In the genomic region with DNA sequence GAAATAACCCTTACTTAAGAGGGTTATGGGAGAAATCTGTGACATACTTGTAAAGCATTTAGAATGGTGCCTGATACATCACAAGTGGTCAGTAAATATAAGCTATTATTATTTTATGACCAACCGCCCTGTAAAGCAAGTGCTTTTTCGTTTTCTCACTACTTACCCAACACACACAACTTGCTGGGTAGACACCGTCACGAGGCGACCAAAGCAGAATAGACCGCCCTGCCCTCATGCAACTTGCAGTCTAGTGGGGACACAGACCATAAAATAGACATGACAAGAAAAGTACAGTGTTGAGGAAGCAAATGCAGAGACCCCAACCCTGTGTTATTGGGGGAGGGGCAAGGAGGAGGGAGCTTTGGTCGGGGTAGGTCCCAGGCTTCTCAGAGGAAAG, we compare ENCODE assay signal across 8 cellular contexts. TPM values are rescaled to one million over a fixed set of nuclear protein-coding genes. Genes with fewer than 3 reads are reported as not detected.
DNase-seq lines count a peak whose midpoint lies in the region; ATAC-seq and TF ChIP-seq lines count a peak whose summit lies in the region.

No MANE protein-coding gene starts in this region.

- intact Hi-C loops in right cardiac atrium (cut with DNase I), result loop anchor here in 2 of 4 donors (5.0 to 10.0 kb wide), 2 partner anchors 91 to 93 kb away; partner anchors contain the start of gene CD58 (in 1 of the 2)
- intact Hi-C loops in left cardiac atrium (cut with DNase I), result loop anchor here in 1 of 2 donors (5.0 kb wide), 1 partner anchor 41 kb away; no protein-coding TSS in a partner anchor
- intact Hi-C loops in body of pancreas (cut with DNase I), result no loop called here

- 88% methylated on average over 7 of the region's 7 CpGs for WGBS in right cardiac atrium
- WGBS in body of pancreas, 2 donors, result 91 to 92% methylated on average over 7 of the region's 7 CpGs

- POLR2A ChIA-PET in activated naive CD8-positive, alpha-beta T cell treated with anti-CD3 and anti-CD28 coated beads, Interleukin-2, amount 10 ng/mL, durations not matched to agents 7 days and 5 days (lab: Charles Lee), result no interaction called here

- no peaks in the 10 kb centered on the region for H3K36me3 ChIP-seq in body of pancreas (replicated peaks in 1 of 2; ENCODE audit: insufficient read depth in 1 of 2, low read depth in 2 of 2)

- no peak overlapping the region for H3K27ac Mint-ChIP-seq in activated naive CD8-positive, alpha-beta T cell treated with anti-CD3 and anti-CD28 coated beads, Interleukin-2, amount 10 ng/mL, durations not matched to agents 7 days and 5 days
- no peak overlapping the region for H3K27ac Mint-ChIP-seq in memory B cell

- no peak for TF ChIP-seq CTCF in body of pancreas (IDR thresholded peaks at IDR 0.05)

- H3K27ac ChIP-seq in right cardiac atrium (ENCODE audit: low read length), result no peak overlapping the region
- no peak overlapping the region for H3K27ac ChIP-seq in body of pancreas

- no peaks in the 10 kb centered on the region for H3K4me1 ChIP-seq in right cardiac atrium (ENCODE audit: control insufficient read depth, insufficient read depth, low read length)
- peaks cover 13% of the 10 kb centered on the region for H3K4me1 ChIP-seq in body of pancreas

- peak overlapping the region; percentile 56 for H3K4me3 Mint-ChIP-seq in activated naive CD8-positive, alpha-beta T cell treated with anti-CD3 and anti-CD28 coated beads, Interleukin-2, amount 10 ng/mL, durations not matched to agents 7 days and 5 days
- peak overlapping the region; percentile 68 for H3K4me3 Mint-ChIP-seq in memory B cell

- H3K27me3 Mint-ChIP-seq in activated naive CD8-positive, alpha-beta T cell treated with anti-CD3 and anti-CD28 coated beads, Interleukin-2, amount 10 ng/mL, durations not matched to agents 7 days and 5 days, result peaks cover 75% of the 10 kb centered on the region
- H3K27me3 Mint-ChIP-seq in memory B cell, result peaks cover 17% of the 10 kb centered on the region

- ATAC-seq in right cardiac atrium (no peak), left cardiac atrium (no peak), memory B cell (ENCODE audit: low read depth) (no peak), body of pancreas (no peak)
- no peak for ATAC-seq in activated naive CD8-positive, alpha-beta T cell treated with anti-CD3 and anti-CD28 coated beads, Interleukin-2, amount 10 ng/mL, durations not matched to agents 7 days and 5 days (ENCODE audit: low read depth)

- no peaks in the 10 kb centered on the region for H3K9me3 Mint-ChIP-seq in activated naive CD8-positive, alpha-beta T cell treated with anti-CD3 and anti-CD28 coated beads, Interleukin-2, amount 10 ng/mL, durations not matched to agents 7 days and 5 days
- H3K9me3 Mint-ChIP-seq in memory B cell, result no peaks in the 10 kb centered on the region

- H3K27me3 ChIP-seq in right cardiac atrium (ENCODE audit: control insufficient read depth, insufficient read depth), result no peaks in the 10 kb centered on the region
- no peaks in the 10 kb centered on the region for H3K27me3 ChIP-seq in body of pancreas

- H3K4me3 ChIP-seq in right cardiac atrium (ENCODE audit: low read length) (peak overlapping the region; percentile 98), body of pancreas (no peak overlapping the region)

- H3K9me3 ChIP-seq in right cardiac atrium (ENCODE audit: control insufficient read depth, low read length) (no peaks in the 10 kb centered on the region), body of pancreas (no peaks in the 10 kb centered on the region)

- H3K4me1 Mint-ChIP-seq in activated naive CD8-positive, alpha-beta T cell treated with anti-CD3 and anti-CD28 coated beads, Interleukin-2, amount 10 ng/mL, durations not matched to agents 7 days and 5 days, result peaks cover 21% of the 10 kb centered on the region
- H3K4me1 Mint-ChIP-seq in memory B cell, result peaks cover 4% of the 10 kb centered on the region

- DNase-seq in right cardiac atrium (no peak), left cardiac atrium (no peak), memory B cell (ENCODE audit: low spot score in 2 of 2) (no peak), body of pancreas (no peak), nucleus accumbens (lab: John Stamatoyannopoulos, UW) (no peak), iPS-NIHi7 (ENCODE audit: extremely low spot score) (no peak)
- no peak for DNase-seq in activated naive CD8-positive, alpha-beta T cell treated with anti-CD3 and anti-CD28 coated beads, Interleukin-2, amount 10 ng/mL, durations not matched to agents 7 days and 5 days
- DNase-seq in stimulated activated naive CD4-positive, alpha-beta T cell treated with Interleukin-2 at 50 U/mL for 16 hours (lab: John Stamatoyannopoulos, UW), result no peak

- H3K36me3 Mint-ChIP-seq in activated naive CD8-positive, alpha-beta T cell treated with anti-CD3 and anti-CD28 coated beads, Interleukin-2, amount 10 ng/mL, durations not matched to agents 7 days and 5 days, result no peaks in the 10 kb centered on the region
- H3K36me3 Mint-ChIP-seq in memory B cell, result no peaks in the 10 kb centered on the region

- no peak for TF ChIP-seq POLR2A in body of pancreas (IDR thresholded peaks at IDR 0.05)

RNA-seq across cellular contexts. Expression of gene IGSF3, which starts 0.7 kb away (rescaled TPM):
- total RNA-seq in right cardiac atrium (10 to 100 TPM; 11.7 to 15.5 (median 13.3) TPM), left cardiac atrium (10 to 100 TPM; 14.3 to 15.6 TPM), body of pancreas (1 to 10 TPM; 4.6 to 5.2 TPM)
- polyA plus RNA-seq in right cardiac atrium, result 5.0 TPM
- under 1 TPM; 0.06 to 0.09 TPM for total RNA-seq in activated naive CD8-positive, alpha-beta T cell treated with anti-CD3 and anti-CD28 coated beads, Interleukin-2, amount 10 ng/mL, durations not matched to agents 7 days and 5 days

Comparison
In these comparisons a context has a peak if more than half of its experiments do, and no peak if none do; other contexts are left out.
1. RNA of gene IGSF3, which starts 0.7 kb away (total RNA-seq): 14.3 to 15.6 TPM in left cardiac atrium, 11.7 to 15.5 TPM in right cardiac atrium and 4.6 to 5.2 TPM in body of pancreas; 0.06 to 0.09 TPM in activated naive CD8-positive, alpha-beta T cell treated with anti-CD3 and anti-CD28 coated beads, Interleukin-2, amount 10 ng/mL, durations not matched to agents 7 days and 5 days; every median in the first group is over 4 times any median in the second.